In the genomic region with DNA sequence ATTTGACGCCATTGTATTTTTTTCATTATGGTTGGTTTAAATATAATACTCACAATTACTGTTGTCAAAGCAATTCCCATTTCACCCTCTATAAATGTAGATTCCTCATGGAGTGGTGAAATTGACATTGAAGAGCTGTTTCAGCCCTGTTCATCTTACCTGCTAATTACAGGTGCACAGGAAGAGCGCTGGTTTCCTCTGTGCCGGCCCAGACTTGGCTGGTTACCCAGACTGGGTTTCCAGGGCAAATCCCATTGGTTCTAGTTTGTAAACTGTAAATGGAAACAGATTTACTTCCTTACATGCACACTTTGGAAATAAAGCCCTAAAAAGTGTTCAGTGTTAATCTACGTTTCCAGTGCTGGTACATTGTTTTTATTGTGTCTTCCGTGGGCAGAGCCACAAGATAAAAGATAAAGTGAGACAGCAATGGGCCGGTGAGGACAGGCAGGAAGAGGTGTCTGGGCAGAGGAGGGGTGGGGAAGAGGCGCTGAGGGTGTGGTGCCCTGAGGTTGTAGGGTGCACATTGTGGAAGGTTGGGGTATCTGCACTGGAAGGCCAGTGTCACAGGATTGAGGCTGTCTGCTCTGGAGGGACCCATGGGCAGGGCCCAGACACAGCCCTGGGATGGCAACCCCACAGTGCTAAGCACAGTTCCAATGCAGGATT, we compare ENCODE assay signal across 17 cellular contexts.
DNase-seq lines count a peak whose midpoint lies in the region; ATAC-seq and TF ChIP-seq lines count a peak whose summit lies in the region.
"Had no signal": no experiment of that assay in that cellular context is flagged by ENCODE, and none has a peak within 500 bp of the region (broad histone marks: within the 10 kb centered on the region; RNA-seq: fewer than 3 reads in every experiment).

No MANE protein-coding gene starts in this region.

- no peak for TF ChIP-seq CTCF in osteoblast (IDR thresholded peaks at IDR 0.05; ENCODE audit: extremely low read depth, low read depth, low read length)

- no peaks in the 10 kb centered on the region for H3K27me3 Mint-ChIP-seq in stimulated activated naive CD8-positive, alpha-beta T cell treated with anti-CD3 and anti-CD28 coated beads, Interleukin-15, Interleukin-2, amounts not matched to agents 100 ng/mL and 50 ng/mL, for 24 hours
- H3K27me3 Mint-ChIP-seq in activated CD4-positive, alpha-beta T cell treated with anti-CD3 and anti-CD28 coated beads, Interleukin-2, amount 10 ng/mL, durations not matched to agents 7 days and 5 days, result no peaks in the 10 kb centered on the region
- H3K27me3 Mint-ChIP-seq: IgD-negative memory B cell had no signal

- no peak overlapping the region for H2AFZ ChIP-seq in osteoblast (ENCODE audit: low read length)

- H3K27me3 ChIP-seq in osteoblast (ENCODE audit: insufficient read depth, low read length), result no peaks in the 10 kb centered on the region
- H3K27me3 ChIP-seq: vagina had no signal

- H3K4me3 ChIP-seq in osteoblast (ENCODE audit: insufficient read depth, low read length), result no peak overlapping the region
- H3K4me3 ChIP-seq: vagina had no signal

- CTCF ChIA-PET in activated CD4-positive, alpha-beta T cell treated with anti-CD3 and anti-CD28 coated beads, Interleukin-2, amount 10 ng/mL, durations not matched to agents 7 days and 5 days (lab: Charles Lee), result interaction anchor here (1.1 to 2.6 kb wide), 2 partner anchors 15 to 17 kb away, joined by 4 to 9 read pairs; no protein-coding TSS in a partner anchor

- POLR2A ChIA-PET in activated CD4-positive, alpha-beta T cell treated with anti-CD3 and anti-CD28 coated beads, Interleukin-2, amount 10 ng/mL, durations not matched to agents 7 days and 5 days (lab: Charles Lee), result no interaction called here

- no peak for DNase-seq in stimulated activated naive CD8-positive, alpha-beta T cell treated with anti-CD3 and anti-CD28 coated beads, Interleukin-15, Interleukin-2, amounts not matched to agents 100 U/mL and 50 U/mL, for 24 hours
- peak; percentile 54 for DNase-seq in activated CD4-positive, alpha-beta T cell treated with anti-CD3 and anti-CD28 coated beads, Interleukin-2, amount 10 ng/mL, durations not matched to agents 7 days and 5 days
- peak; percentile 14 for DNase-seq in effector CD4-positive, alpha-beta T cell
- no peak for DNase-seq in DMS153 treated with DMSO at 0.1 percent for 48 hours (lab: John Stamatoyannopoulos, UW; ENCODE audit: unreplicated experiment)
- DNase-seq in osteoblast (ENCODE audit: insufficient read length, low spot score, missing footprints), result no peak
- no peak for DNase-seq in Kasumi-1 (lab: John Stamatoyannopoulos, UW)
- DNase-seq: DMS79; H7; kidney glomerular epithelial cell; NCI-H1105; occipital lobe; stimulated activated CD4-positive, alpha-beta T cell treated with anti-CD3 and anti-CD28 coated beads, Interleukin-4, amount 100 ng/mL, for 24 hours had no signal

- H3K27ac Mint-ChIP-seq in stimulated activated naive CD8-positive, alpha-beta T cell treated with anti-CD3 and anti-CD28 coated beads, Interleukin-15, Interleukin-2, amounts not matched to agents 100 ng/mL and 50 ng/mL, for 24 hours, result peak overlapping the region; percentile 80
- H3K27ac Mint-ChIP-seq in activated CD4-positive, alpha-beta T cell treated with anti-CD3 and anti-CD28 coated beads, Interleukin-2, amount 10 ng/mL, durations not matched to agents 7 days and 5 days, result peak overlapping the region; percentile 81
- H3K27ac Mint-ChIP-seq: mesothelial cell of epicardium had no signal

- no peaks in the 10 kb centered on the region for H3K36me3 ChIP-seq in osteoblast (ENCODE audit: insufficient read depth, low read length)
- H3K36me3 ChIP-seq: vagina had no signal

- no peak overlapping the region for H3K4me2 ChIP-seq in osteoblast (ENCODE audit: insufficient read depth, low read length)

- H3K9me3 Mint-ChIP-seq in stimulated activated naive CD8-positive, alpha-beta T cell treated with anti-CD3 and anti-CD28 coated beads, Interleukin-15, Interleukin-2, amounts not matched to agents 100 ng/mL and 50 ng/mL, for 24 hours, result no peaks in the 10 kb centered on the region
- peaks cover 2% of the 10 kb centered on the region for H3K9me3 Mint-ChIP-seq in activated CD4-positive, alpha-beta T cell treated with anti-CD3 and anti-CD28 coated beads, Interleukin-2, amount 10 ng/mL, durations not matched to agents 7 days and 5 days
- H3K9me3 Mint-ChIP-seq: IgD-negative memory B cell, mesothelial cell of epicardium had no signal

- no peaks in the 10 kb centered on the region for H3K4me1 ChIP-seq in osteoblast (ENCODE audit: insufficient read depth, low read length)
- H3K4me1 ChIP-seq: vagina had no signal

- peaks cover 76% of the 10 kb centered on the region for H3K4me1 Mint-ChIP-seq in stimulated activated naive CD8-positive, alpha-beta T cell treated with anti-CD3 and anti-CD28 coated beads, Interleukin-15, Interleukin-2, amounts not matched to agents 100 ng/mL and 50 ng/mL, for 24 hours (ENCODE audit: low read depth)
- H3K4me1 Mint-ChIP-seq in activated CD4-positive, alpha-beta T cell treated with anti-CD3 and anti-CD28 coated beads, Interleukin-2, amount 10 ng/mL, durations not matched to agents 7 days and 5 days, result peaks cover 72% of the 10 kb centered on the region
- H3K4me1 Mint-ChIP-seq: mesothelial cell of epicardium had no signal

- no peaks in the 10 kb centered on the region for H3K9me3 ChIP-seq in osteoblast (ENCODE audit: low read depth, low read length)
- H3K9me3 ChIP-seq: vagina had no signal

- no peak overlapping the region for H3K27ac ChIP-seq in osteoblast (ENCODE audit: low read depth, low read length)
- H3K27ac ChIP-seq: vagina had no signal

- no peaks in the 10 kb centered on the region for H3K36me3 Mint-ChIP-seq in stimulated activated naive CD8-positive, alpha-beta T cell treated with anti-CD3 and anti-CD28 coated beads, Interleukin-15, Interleukin-2, amounts not matched to agents 100 ng/mL and 50 ng/mL, for 24 hours (ENCODE audit: low read depth)
- H3K36me3 Mint-ChIP-seq in activated CD4-positive, alpha-beta T cell treated with anti-CD3 and anti-CD28 coated beads, Interleukin-2, amount 10 ng/mL, durations not matched to agents 7 days and 5 days (ENCODE audit: low read depth), result peaks cover 2% of the 10 kb centered on the region
- H3K36me3 Mint-ChIP-seq: IgD-negative memory B cell, mesothelial cell of epicardium had no signal

- ATAC-seq in stimulated activated naive CD8-positive, alpha-beta T cell treated with anti-CD3 and anti-CD28 coated beads, Interleukin-15, Interleukin-2, amounts not matched to agents 100 U/mL and 50 U/mL, for 24 hours, result no peak
- no peak for ATAC-seq in HG03135 (IDR thresholded peaks at IDR 0.05; ENCODE audit: unreplicated experiment)

- no peaks in the 10 kb centered on the region for H4K20me1 ChIP-seq in osteoblast (ENCODE audit: insufficient read depth, low read length)

- H3K4me3 Mint-ChIP-seq in stimulated activated naive CD8-positive, alpha-beta T cell treated with anti-CD3 and anti-CD28 coated beads, Interleukin-15, Interleukin-2, amounts not matched to agents 100 ng/mL and 50 ng/mL, for 24 hours, result no peak overlapping the region
- peak overlapping the region; percentile 49 for H3K4me3 Mint-ChIP-seq in activated CD4-positive, alpha-beta T cell treated with anti-CD3 and anti-CD28 coated beads, Interleukin-2, amount 10 ng/mL, durations not matched to agents 7 days and 5 days
- H3K4me3 Mint-ChIP-seq: mesothelial cell of epicardium had no signal

- no peaks in the 10 kb centered on the region for H3K79me2 ChIP-seq in osteoblast (ENCODE audit: insufficient read depth, low read length)

Comparison
In these comparisons a context has a peak if more than half of its experiments do, and no peak if none do; other contexts are left out.
1. DNase-seq: peak in activated CD4-positive, alpha-beta T cell treated with anti-CD3 and anti-CD28 coated beads, Interleukin-2, amount 10 ng/mL, durations not matched to agents 7 days and 5 days (single experiment) and effector CD4-positive, alpha-beta T cell (single experiment); none in stimulated activated naive CD8-positive, alpha-beta T cell treated with anti-CD3 and anti-CD28 coated beads, Interleukin-15, Interleukin-2, amounts not matched to agents 100 U/mL and 50 U/mL, for 24 hours (single experiment), DMS153 treated with DMSO at 0.1 percent for 48 hours (single experiment), osteoblast (single experiment) and Kasumi-1 (0 of 2).